ENCODE assay signal across 1 cellular context in the genomic region with DNA sequence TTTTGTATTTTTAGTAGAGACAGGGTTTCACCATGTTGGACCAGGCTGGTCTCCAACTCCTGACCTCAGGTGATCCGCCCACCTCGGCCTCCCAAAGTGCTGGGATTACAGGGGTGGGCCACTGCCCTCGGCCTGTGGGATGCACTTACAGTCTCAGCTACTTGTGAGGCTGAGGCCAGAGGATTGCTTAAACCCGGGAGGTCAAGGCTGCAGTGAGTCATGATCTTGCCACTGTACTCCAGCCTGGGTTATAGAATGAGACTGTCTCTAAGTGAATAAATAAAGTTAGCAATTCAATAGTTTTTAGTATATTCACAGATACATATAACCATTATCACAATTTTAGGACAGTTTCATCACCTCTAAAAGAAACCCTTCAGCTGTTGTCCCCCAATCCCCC.
TF ChIP-seq lines count a peak whose summit lies in the region.

No MANE protein-coding gene starts in this region.

TF ChIP-seq in K562, 482 proteins besides CTCF, POLR2A, EP300 and RAD21 (continued from another document):
- TF ChIP-seq, protein P1, sequence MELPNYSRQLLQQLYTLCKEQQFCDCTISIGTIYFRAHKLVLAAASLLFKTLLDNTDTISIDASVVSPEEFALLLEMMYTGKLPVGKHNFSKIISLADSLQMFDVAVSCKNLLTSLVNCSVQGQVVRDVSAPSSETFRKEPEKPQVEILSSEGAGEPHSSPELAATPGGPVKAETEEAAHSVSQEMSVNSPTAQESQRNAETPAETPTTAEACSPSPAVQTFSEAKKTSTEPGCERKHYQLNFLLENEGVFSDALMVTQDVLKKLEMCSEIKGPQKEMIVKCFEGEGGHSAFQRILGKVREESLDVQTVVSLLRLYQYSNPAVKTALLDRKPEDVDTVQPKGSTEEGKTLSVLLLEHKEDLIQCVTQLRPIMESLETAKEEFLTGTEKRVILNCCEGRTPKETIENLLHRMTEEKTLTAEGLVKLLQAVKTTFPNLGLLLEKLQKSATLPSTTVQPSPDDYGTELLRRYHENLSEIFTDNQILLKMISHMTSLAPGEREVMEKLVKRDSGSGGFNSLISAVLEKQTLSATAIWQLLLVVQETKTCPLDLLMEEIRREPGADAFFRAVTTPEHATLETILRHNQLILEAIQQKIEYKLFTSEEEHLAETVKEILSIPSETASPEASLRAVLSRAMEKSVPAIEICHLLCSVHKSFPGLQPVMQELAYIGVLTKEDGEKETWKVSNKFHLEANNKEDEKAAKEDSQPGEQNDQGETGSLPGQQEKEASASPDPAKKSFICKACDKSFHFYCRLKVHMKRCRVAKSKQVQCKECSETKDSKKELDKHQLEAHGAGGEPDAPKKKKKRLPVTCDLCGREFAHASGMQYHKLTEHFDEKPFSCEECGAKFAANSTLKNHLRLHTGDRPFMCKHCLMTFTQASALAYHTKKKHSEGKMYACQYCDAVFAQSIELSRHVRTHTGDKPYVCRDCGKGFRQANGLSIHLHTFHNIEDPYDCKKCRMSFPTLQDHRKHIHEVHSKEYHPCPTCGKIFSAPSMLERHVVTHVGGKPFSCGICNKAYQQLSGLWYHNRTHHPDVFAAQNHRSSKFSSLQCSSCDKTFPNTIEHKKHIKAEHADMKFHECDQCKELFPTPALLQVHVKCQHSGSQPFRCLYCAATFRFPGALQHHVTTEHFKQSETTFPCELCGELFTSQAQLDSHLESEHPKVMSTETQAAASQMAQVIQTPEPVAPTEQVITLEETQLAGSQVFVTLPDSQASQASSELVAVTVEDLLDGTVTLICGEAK (IDR thresholded peaks at IDR 0.05), result peak; percentile 63; the same call in 1 of the 2 replicates
- TF ChIP-seq, protein P1 (CRISPR knock-in tag; IDR thresholded peaks at IDR 0.05), result no peak
